In the genomic region with DNA sequence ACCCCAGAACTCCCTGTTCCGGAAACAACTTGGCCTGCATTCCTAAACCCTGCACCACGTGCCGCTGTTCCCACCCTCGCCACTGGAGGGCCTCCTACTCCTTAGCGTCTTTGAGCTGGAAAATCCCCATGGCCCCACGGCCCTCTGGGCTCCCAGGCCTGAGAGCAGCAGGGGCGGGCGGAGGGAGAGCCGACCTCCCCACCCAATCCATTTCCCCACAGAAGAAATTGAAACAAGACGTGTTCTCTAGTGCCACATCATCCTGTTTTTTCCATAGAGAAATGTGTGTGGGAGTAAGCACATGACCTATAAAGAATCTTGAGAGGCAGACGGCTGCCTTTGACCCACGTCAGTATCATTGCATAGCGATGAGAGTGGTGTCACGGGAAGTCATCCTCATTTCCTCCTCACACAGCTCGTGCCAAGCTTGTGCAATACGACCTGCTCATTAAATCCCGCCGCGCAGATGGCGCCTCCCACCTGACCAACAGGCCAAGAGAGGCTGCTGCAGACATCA, we compare ENCODE assay signal across 8 cellular contexts.
DNase-seq lines count a peak whose midpoint lies in the region; ATAC-seq and TF ChIP-seq lines count a peak whose summit lies in the region.

No MANE protein-coding gene starts in this region.

- H3K36me3 Mint-ChIP-seq in endodermal cell (ENCODE audit: low read depth) (peaks cover 80% of the 10 kb centered on the region), mesothelial cell of epicardium (peaks cover 26% of the 10 kb centered on the region)

- H3K27ac ChIP-seq in endodermal cell (ENCODE audit: low read depth, low read length): no peak overlapping the region

- no peaks in the 10 kb centered on the region for H3K27me3 ChIP-seq in endodermal cell (ENCODE audit: control insufficient read depth, insufficient read depth, low read length, poor library complexity, severe bottlenecking)

- H3K36me3 ChIP-seq in endodermal cell (ENCODE audit: control insufficient read depth, insufficient read depth, low read length): peaks cover 97% of the 10 kb centered on the region

- no peaks in the 10 kb centered on the region for H3K9me3 ChIP-seq in endodermal cell (ENCODE audit: control insufficient read depth, low read length)

- peaks cover 8% of the 10 kb centered on the region for H3K4me1 Mint-ChIP-seq in endodermal cell
- H3K4me1 Mint-ChIP-seq in mesothelial cell of epicardium: peaks cover 16% of the 10 kb centered on the region

- H3K9ac ChIP-seq in endodermal cell (ENCODE audit: extremely low read depth, low read length, poor library complexity, severe bottlenecking): no peak overlapping the region

- peak; percentile 10 for DNase-seq in stimulated activated CD4-positive, alpha-beta T cell treated with anti-CD3 and anti-CD28 coated beads, Interleukin-15, amount 100 ng/mL, for 24 hours
- DNase-seq in stimulated activated CD4-positive, alpha-beta T cell treated with anti-CD3 and anti-CD28 coated beads, Interleukin-4, amount 100 ng/mL, for 4 hours: no peak
- DNase-seq in NCI-H82 treated with DMSO at 0.1 percent for 48 hours (lab: John Stamatoyannopoulos, UW; ENCODE audit: unreplicated experiment): peak; percentile 31
- DNase-seq in endodermal cell: peak; percentile 95
- DNase-seq in mesothelial cell of epicardium (ENCODE audit: low spot score in 2 of 2, unreplicated experiment in 2 of 2): peak; percentile 62 to 86
- no peak for DNase-seq in stimulated activated naive CD4-positive, alpha-beta T cell treated with Interleukin-2 at 50 U/mL for 16 hours (lab: John Stamatoyannopoulos, UW)
- no peak for DNase-seq in MV-4-11 (lab: John Stamatoyannopoulos, UW)

- TF ChIP-seq CTCF in endodermal cell (conservative IDR thresholded peaks at IDR 0.05) (peak; percentile 93), mesothelial cell of epicardium (IDR thresholded peaks at IDR 0.05; ENCODE audit: unreplicated experiment) (peak; percentile 75)

- H3K27me3 Mint-ChIP-seq in endodermal cell (ENCODE audit: insufficient read depth) (no peaks in the 10 kb centered on the region), mesothelial cell of epicardium (ENCODE audit: low read depth) (no peaks in the 10 kb centered on the region)

- no peaks in the 10 kb centered on the region for H3K4me1 ChIP-seq in endodermal cell (ENCODE audit: control insufficient read depth, insufficient read depth, low read length)

- no peaks in the 10 kb centered on the region for H3K9me3 Mint-ChIP-seq in endodermal cell
- H3K9me3 Mint-ChIP-seq in mesothelial cell of epicardium: no peaks in the 10 kb centered on the region

- H3K27ac Mint-ChIP-seq in endodermal cell (peak overlapping the region; percentile 88), mesothelial cell of epicardium (peak overlapping the region; percentile 89)

- H3K4me3 Mint-ChIP-seq in endodermal cell (no peak overlapping the region), mesothelial cell of epicardium (peak overlapping the region; percentile 45)

- 72 to 93% methylated on average over 10 to 18 of the region's 20 CpGs for WGBS in endodermal cell (ENCODE audit: insufficient coverage in 1 of 2, insufficient read length in 1 of 2), 2 experiments

- no peak for ATAC-seq in GM18502 (IDR thresholded peaks at IDR 0.05; ENCODE audit: poor library complexity, unreplicated experiment)

- no peak overlapping the region for H3K4me3 ChIP-seq in endodermal cell (ENCODE audit: low read length)

Comparison
In these comparisons a context has a peak if more than half of its experiments do, and no peak if none do; other contexts are left out.
1. DNase-seq: peak in stimulated activated CD4-positive, alpha-beta T cell treated with anti-CD3 and anti-CD28 coated beads, Interleukin-15, amount 100 ng/mL, for 24 hours (single experiment), NCI-H82 treated with DMSO at 0.1 percent for 48 hours (single experiment), endodermal cell (single experiment) and mesothelial cell of epicardium (2 of 2); none in stimulated activated CD4-positive, alpha-beta T cell treated with anti-CD3 and anti-CD28 coated beads, Interleukin-4, amount 100 ng/mL, for 4 hours (0 of 2), stimulated activated naive CD4-positive, alpha-beta T cell treated with Interleukin-2 at 50 U/mL for 16 hours (single experiment) and MV-4-11 (single experiment).